In genomic region chr10:48535416-48536225, GRCh38 we compare ENCODE assay signal across 17 cellular contexts.
DNase-seq lines count a peak whose midpoint lies in the region; ATAC-seq and TF ChIP-seq lines count a peak whose summit lies in the region.
"Had no signal": no experiment of that assay in that cellular context is flagged by ENCODE, and none has a peak within 500 bp of the region (broad histone marks: within the 10 kb centered on the region; RNA-seq: fewer than 3 reads in every experiment).

No MANE protein-coding gene starts in this region.

- DNase-seq in GM12865 (ENCODE audit: low read depth): no peak
- peak; percentile 42 for DNase-seq in ecto neural progenitor cell (ENCODE audit: low spot score)
- DNase-seq in osteocyte (ENCODE audit: extremely low spot score, unreplicated experiment): peak; percentile 73
- no peak for DNase-seq in NCI-H1417 (lab: John Stamatoyannopoulos, UW)
- DNase-seq in T-helper 9 cell: no peak
- DNase-seq in foreskin fibroblast: no peak
- DNase-seq: activated gamma-delta T cell treated with Interleukin-2 at 50 U/mL for 16 hours; DMS79 treated with DMSO at 0.1 percent for 48 hours; kidney glomerular epithelial cell; mucosa of descending colon; NCI-H1092 treated with DMSO at 0.1 percent for 48 hours; stimulated activated CD4-positive, alpha-beta T cell treated with anti-CD3 and anti-CD28 coated beads, Interleukin-15, amount 100 ng/mL, for 24 hours; substantia nigra had no signal

- peaks cover 27% of the 10 kb centered on the region for H3K4me1 Mint-ChIP-seq in osteocyte (ENCODE audit: unreplicated experiment)

- TF ChIP-seq CTCF in GM12865 (IDR thresholded peaks at IDR 0.05; ENCODE audit: insufficient read depth, low read depth, low read length, missing control alignments): peak; percentile 4
- 0 out of 2 replicates have a peak, but pooled peaks have one; percentile 20 for TF ChIP-seq CTCF in LNCAP (IDR thresholded peaks at IDR 0.05)
- TF ChIP-seq CTCF in osteocyte (IDR thresholded peaks at IDR 0.05): no peak
- TF ChIP-seq CTCF in foreskin fibroblast (IDR thresholded peaks at IDR 0.05; ENCODE audit: low read depth, low read length): no peak

- H3K27me3 Mint-ChIP-seq in osteocyte (ENCODE audit: unreplicated experiment): no peaks in the 10 kb centered on the region

- H3K9me3 Mint-ChIP-seq in osteocyte (ENCODE audit: unreplicated experiment): no peaks in the 10 kb centered on the region

- no peak overlapping the region for H3K4me3 ChIP-seq in GM12865 (ENCODE audit: low read depth, low read length)
- H3K4me3 ChIP-seq in foreskin fibroblast (ENCODE audit: low read depth in 1 of 2, low read length in 2 of 2): no peak overlapping the region
- H3K4me3 ChIP-seq: BLaER1 treated with 17β-estradiol and CSF1 and Interleukin-3, amounts not matched to agents 10 nM and 100 nM; mucosa of descending colon had no signal

- H3K36me3 Mint-ChIP-seq in osteocyte (ENCODE audit: unreplicated experiment): no peaks in the 10 kb centered on the region

- no peak overlapping the region for H3K27ac Mint-ChIP-seq in osteocyte (ENCODE audit: unreplicated experiment)

- no peak overlapping the region for H3K4me3 Mint-ChIP-seq in osteocyte (ENCODE audit: unreplicated experiment)

- no peak for ATAC-seq in GM21786 (IDR thresholded peaks at IDR 0.05; ENCODE audit: unreplicated experiment)
- ATAC-seq: mucosa of descending colon, SK-N-SH treated with all-trans-retinoic acid at 6 μM for 48 hours had no signal

Comparison
In these comparisons a context has a peak if more than half of its experiments do, and no peak if none do; other contexts are left out.
1. DNase-seq: peak in ecto neural progenitor cell (single experiment) and osteocyte (single experiment); none in GM12865 (single experiment), NCI-H1417 (0 of 3), T-helper 9 cell (single experiment) and foreskin fibroblast (0 of 2).
2. CTCF ChIP-seq: peak in GM12865 (single experiment) and LNCAP (single experiment); none in osteocyte (single experiment) and foreskin fibroblast (single experiment).